Comparison of ENCODE assay signal across 21 cellular contexts in genomic region chrX:13836575-13836974, GRCh38. TPM values are rescaled to one million over a fixed set of nuclear protein-coding genes. Genes with fewer than 3 reads are reported as not detected.
"Had no signal": no experiment of that assay in that cellular context is flagged by ENCODE, and none has a peak within 500 bp of the region (broad histone marks: within the 10 kb centered on the region; RNA-seq: fewer than 3 reads in every experiment).

No MANE protein-coding gene starts in this region.

- H3K27ac Mint-ChIP-seq: activated CD4-positive, alpha-beta T cell treated with anti-CD3 and anti-CD28 coated beads, Interleukin-2, amount 10 ng/mL, durations not matched to agents 7 days and 5 days; activated CD8-positive, alpha-beta T cell treated with anti-CD3 and anti-CD28 coated beads, Interleukin-2, amount 10 ng/mL, durations not matched to agents 7 days and 5 days; activated naive CD8-positive, alpha-beta T cell treated with anti-CD3 and anti-CD28 coated beads, Interleukin-2, amount 10 ng/mL, durations not matched to agents 7 days and 5 days; activated T-cell treated with anti-CD3 and anti-CD28 coated beads, Interleukin-2, amount 50 U/mL, for 24 hours; activated T-helper 2 cell treated with anti-CD3 and anti-CD28 coated beads, Interferon-gamma antibody, Interleukin-2, Interleukin-4, amounts not matched to agents 10 μg/mL and 5 μg/mL and 100 μg/mL, durations not matched to agents 14 hours and 24 hours and 36 hours; mesothelial cell of epicardium; natural killer cell treated with Interleukin-12 subunit alpha and Interleukin-12 subunit beta and Interleukin-15 and Interleukin-18, amount 100 ng/mL, for 72 hours; stimulated activated naive B cell treated with anti-CD40 and anti-IgM and Interleukin-4, amounts not matched to agents 10 μg/mL and 1 μg/mL and 100 μg/mL, for 72 hours; T-helper 1 cell treated with Interleukin-12 subunit alpha and Interleukin-12 subunit beta and Interleukin-4 antibody, amounts not matched to agents 30 μg/mL and 1 μg/mL, for 36 hours had no signal

- H3K4me1 Mint-ChIP-seq: activated CD4-positive, alpha-beta T cell treated with anti-CD3 and anti-CD28 coated beads, Interleukin-2, amount 10 ng/mL, durations not matched to agents 7 days and 5 days; activated naive CD8-positive, alpha-beta T cell treated with anti-CD3 and anti-CD28 coated beads, Interleukin-2, amount 10 ng/mL, durations not matched to agents 7 days and 5 days; stimulated activated naive B cell treated with anti-CD40 and anti-IgM and Interleukin-4, amounts not matched to agents 10 μg/mL and 1 μg/mL and 100 μg/mL, for 72 hours had no signal

- H3K4me3 ChIP-seq: esophagus muscularis mucosa, lung, sigmoid colon, spleen, tibial nerve had no signal

- H3K9me3 Mint-ChIP-seq: activated CD4-positive, alpha-beta T cell treated with anti-CD3 and anti-CD28 coated beads, Interleukin-2, amount 10 ng/mL, durations not matched to agents 7 days and 5 days; activated naive CD8-positive, alpha-beta T cell treated with anti-CD3 and anti-CD28 coated beads, Interleukin-2, amount 10 ng/mL, durations not matched to agents 7 days and 5 days; activated T-cell treated with anti-CD3 and anti-CD28 coated beads, Interleukin-2, amount 50 U/mL, for 24 hours; activated T-helper 2 cell treated with anti-CD3 and anti-CD28 coated beads, Interferon-gamma antibody, Interleukin-2, Interleukin-4, amounts not matched to agents 10 μg/mL and 5 μg/mL and 100 μg/mL, durations not matched to agents 14 hours and 24 hours and 36 hours; natural killer cell treated with Interleukin-12 subunit alpha and Interleukin-12 subunit beta and Interleukin-15 and Interleukin-18, amount 100 ng/mL, for 72 hours; stimulated activated naive B cell treated with anti-CD40 and anti-IgM and Interleukin-4, amounts not matched to agents 10 μg/mL and 1 μg/mL and 100 μg/mL, for 72 hours; T-helper 1 cell treated with Interleukin-12 subunit alpha and Interleukin-12 subunit beta and Interleukin-4 antibody, amounts not matched to agents 30 μg/mL and 1 μg/mL, for 36 hours had no signal

- H3K27me3 ChIP-seq: brain microvascular endothelial cell, sigmoid colon, tibial nerve had no signal

- H3K27ac ChIP-seq: brain microvascular endothelial cell, esophagus muscularis mucosa, sigmoid colon, spleen had no signal

- ATAC-seq: activated CD4-positive, CD25-positive, alpha-beta regulatory T cell treated with anti-CD3 and anti-CD28 coated beads, Interleukin-2, amount 50 U/mL, for 24 hours; activated CD8-positive, alpha-beta T cell treated with anti-CD3 and anti-CD28 coated beads, Interleukin-2, amount 10 ng/mL, durations not matched to agents 7 days and 5 days; left lobe of liver; natural killer cell treated with Interleukin-12 subunit alpha and Interleukin-12 subunit beta and Interleukin-15 and Interleukin-18, amount 100 ng/mL, for 72 hours; stimulated activated naive B cell treated with anti-CD40 and anti-IgM and Interleukin-4, amounts not matched to agents 10 μg/mL and 1 μg/mL and 100 μg/mL, for 72 hours had no signal

- H3K4me1 ChIP-seq: esophagus muscularis mucosa, sigmoid colon, spleen, tibial nerve had no signal

- H3K27me3 Mint-ChIP-seq: activated CD4-positive, alpha-beta T cell treated with anti-CD3 and anti-CD28 coated beads, Interleukin-2, amount 10 ng/mL, durations not matched to agents 7 days and 5 days had no signal

- DNase-seq: activated CD4-positive, alpha-beta T cell treated with anti-CD3 and anti-CD28 coated beads, Interleukin-2, amount 10 ng/mL, durations not matched to agents 7 days and 5 days; activated CD8-positive, alpha-beta T cell treated with anti-CD3 and anti-CD28 coated beads, Interleukin-2, amount 10 ng/mL, durations not matched to agents 7 days and 5 days; activated naive CD4-positive, alpha-beta T cell treated with Interleukin-2 at 50 U/mL for 16 hours; activated naive CD8-positive, alpha-beta T cell treated with anti-CD3 and anti-CD28 coated beads, Interleukin-2, amount 10 ng/mL, durations not matched to agents 7 days and 5 days; activated T-cell treated with anti-CD3 and anti-CD28 coated beads, Interleukin-2, amount 50 U/mL, for 24 hours; brain microvascular endothelial cell; cortex of kidney; effector CD4-positive, alpha-beta T cell; kidney; sigmoid colon; spleen; stimulated activated naive B cell treated with anti-CD40 and anti-IgM and Interleukin-4, amounts not matched to agents 10 μg/mL and 1 μg/mL and 100 μg/mL, for 72 hours had no signal

- H3K36me3 Mint-ChIP-seq: activated naive CD8-positive, alpha-beta T cell treated with anti-CD3 and anti-CD28 coated beads, Interleukin-2, amount 10 ng/mL, durations not matched to agents 7 days and 5 days; mesothelial cell of epicardium; natural killer cell treated with Interleukin-12 subunit alpha and Interleukin-12 subunit beta and Interleukin-15 and Interleukin-18, amount 100 ng/mL, for 72 hours; stimulated activated naive B cell treated with anti-CD40 and anti-IgM and Interleukin-4, amounts not matched to agents 10 μg/mL and 1 μg/mL and 100 μg/mL, for 72 hours had no signal

- H3K4me3 Mint-ChIP-seq: activated CD4-positive, alpha-beta T cell treated with anti-CD3 and anti-CD28 coated beads, Interleukin-2, amount 10 ng/mL, durations not matched to agents 7 days and 5 days; activated CD8-positive, alpha-beta T cell treated with anti-CD3 and anti-CD28 coated beads, Interleukin-2, amount 10 ng/mL, durations not matched to agents 7 days and 5 days; activated naive CD8-positive, alpha-beta T cell treated with anti-CD3 and anti-CD28 coated beads, Interleukin-2, amount 10 ng/mL, durations not matched to agents 7 days and 5 days; activated T-cell treated with anti-CD3 and anti-CD28 coated beads, Interleukin-2, amount 50 U/mL, for 24 hours; mesothelial cell of epicardium; natural killer cell treated with Interleukin-12 subunit alpha and Interleukin-12 subunit beta and Interleukin-15 and Interleukin-18, amount 100 ng/mL, for 72 hours; stimulated activated naive B cell treated with anti-CD40 and anti-IgM and Interleukin-4, amounts not matched to agents 10 μg/mL and 1 μg/mL and 100 μg/mL, for 72 hours; T-helper 1 cell treated with Interleukin-12 subunit alpha and Interleukin-12 subunit beta and Interleukin-4 antibody, amounts not matched to agents 30 μg/mL and 1 μg/mL, for 36 hours had no signal

- H3K36me3 ChIP-seq: brain microvascular endothelial cell, esophagus muscularis mucosa, sigmoid colon, spleen, tibial nerve had no signal

RNA-seq across cellular contexts. Expression of gene GPM6B, which starts 19.7 kb away (rescaled TPM):
- total RNA-seq: activated CD4-positive, alpha-beta T cell treated with anti-CD3 and anti-CD28 coated beads, Interleukin-2, amount 10 ng/mL, durations not matched to agents 7 days and 5 days; activated CD8-positive, alpha-beta T cell treated with anti-CD3 and anti-CD28 coated beads, Interleukin-2, amount 10 ng/mL, durations not matched to agents 7 days and 5 days; activated naive CD8-positive, alpha-beta T cell treated with anti-CD3 and anti-CD28 coated beads, Interleukin-2, amount 10 ng/mL, durations not matched to agents 7 days and 5 days; activated T-helper 2 cell treated with anti-CD3 and anti-CD28 coated beads, Interferon-gamma antibody, Interleukin-2, Interleukin-4, amounts not matched to agents 10 μg/mL and 5 μg/mL and 100 μg/mL, durations not matched to agents 14 hours and 24 hours and 36 hours; natural killer cell treated with Interleukin-12 subunit alpha and Interleukin-12 subunit beta and Interleukin-15 and Interleukin-18, amount 100 ng/mL, for 72 hours had no signal
